Comparison of ENCODE assay signal across 8 cellular contexts in the genomic region with DNA sequence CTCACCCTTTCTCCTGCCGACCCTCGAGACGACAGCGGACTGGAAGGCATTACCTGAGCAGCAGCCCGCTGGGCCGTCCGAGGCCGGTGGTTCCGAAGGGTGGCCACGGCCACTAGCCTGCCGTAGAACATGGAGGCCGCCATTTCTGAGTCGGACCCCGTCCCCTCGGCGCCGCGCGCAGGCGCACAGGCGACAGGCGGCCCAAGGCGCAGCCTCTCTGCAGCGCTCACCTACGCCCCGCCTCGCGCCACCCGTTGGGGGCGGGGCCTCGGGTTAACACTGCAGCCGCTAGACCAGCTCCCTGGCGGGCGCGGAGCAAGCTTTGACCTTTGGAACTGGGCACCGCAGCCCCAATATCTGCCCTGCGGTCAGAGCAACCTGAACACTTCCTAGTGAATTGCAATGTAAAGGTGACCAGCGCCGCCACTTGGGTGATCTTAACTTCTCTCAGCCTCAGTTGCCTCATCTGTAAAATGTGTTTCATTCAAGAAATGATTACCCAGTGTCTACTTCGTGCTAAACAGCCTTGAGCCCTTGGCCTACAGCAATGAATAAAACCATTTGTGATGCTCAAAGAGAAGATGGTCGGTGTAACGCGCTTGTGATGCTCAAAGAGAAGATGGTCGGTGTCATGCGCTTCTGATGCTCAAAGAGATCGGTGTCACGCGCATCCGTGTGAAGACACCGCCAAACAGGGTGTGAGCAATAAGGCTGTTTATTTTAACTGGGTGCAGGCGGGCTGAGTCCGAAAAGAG. TPM values are rescaled to one million over a fixed set of nuclear protein-coding genes. Genes with fewer than 3 reads are reported as not detected.
DNase-seq lines count a peak whose midpoint lies in the region; ATAC-seq and TF ChIP-seq lines count a peak whose summit lies in the region.

A gene (minus strand): TSS at position 147 of the 755 bp plus-strand sequence. CDS start 4 bp downstream, at position 143.

- intact Hi-C loops in activated naive CD4-positive, alpha-beta T cell treated with anti-CD3 and anti-CD28 coated beads for 36 hours (cut with micrococcal nuclease): loop anchor here (1.0 kb wide), 5 partner anchors 36 to 531 kb away; a partner anchor contains a TSS

- no peaks in the 10 kb centered on the region for H3K9me3 ChIP-seq in gastroesophageal sphincter

- no peak for TF ChIP-seq EP300 in gastroesophageal sphincter (IDR thresholded peaks at IDR 0.05)

- H3K4me1 ChIP-seq in gastroesophageal sphincter: peaks cover 9 to 47% (median 11%) of the 10 kb centered on the region in 3 donors

- peak; percentile 98 for ATAC-seq in gastroesophageal sphincter

- peak within 1 kb of the TSS; percentile 79 to 99 for H3K4me3 ChIP-seq in gastroesophageal sphincter

- DNase-seq in GM04503 (ENCODE audit: low read depth) (peak; percentile 37), HEK293T (ENCODE audit: extremely low spot score) (peak; percentile 99), MV-4-11 (lab: John Stamatoyannopoulos, UW) (peak; percentile 87), SK-N-DZ (ENCODE audit: low spot score) (peak; percentile 89), non-pigmented ciliary epithelial cell (ENCODE audit: low read depth) (peak; percentile 30), substantia nigra (lab: John Stamatoyannopoulos, UW) (peak in 48 of 49 donors; percentile 40 to 93 (median 82))
- peak; percentile 92 for DNase-seq in activated naive CD4-positive, alpha-beta T cell treated with anti-CD3 and anti-CD28 coated beads for 36 hours

- POLR2A ChIA-PET in HEK293T (lab: Yijun Ruan, JAX): interaction anchor here (0.8 to 2.5 kb wide), 3 partner anchors 11 to 36 kb away, joined by 3 to 14 read pairs (median 3); a partner anchor contains a TSS

- peak within 1 kb of the TSS; percentile 81 for H3K27ac Mint-ChIP-seq in activated naive CD4-positive, alpha-beta T cell treated with anti-CD3 and anti-CD28 coated beads for 36 hours

- CTCF ChIA-PET in HEK293T (lab: Yijun Ruan, JAX): no interaction called here
- CTCF ChIA-PET in activated naive CD4-positive, alpha-beta T cell treated with anti-CD3 and anti-CD28 coated beads for 36 hours (lab: Charles Lee): interaction anchor here (0.8 kb wide), 1 partner anchor 581 kb away, joined by 3 read pairs; no protein-coding TSS in a partner anchor

- peak within 1 kb of the TSS; percentile 76 to 92 (median 88) for H3K27ac ChIP-seq in gastroesophageal sphincter
- peak within 1 kb of the TSS; percentile 78 for H3K27ac ChIP-seq in substantia nigra (ENCODE audit: low read depth, low read length, poor library complexity, severe bottlenecking)

- H3K4me3 Mint-ChIP-seq in activated naive CD4-positive, alpha-beta T cell treated with anti-CD3 and anti-CD28 coated beads for 36 hours: peak within 1 kb of the TSS; percentile 94

- 7 to 17% methylated on average over 3 to 21 of the region's 52 CpGs for WGBS in gastroesophageal sphincter (ENCODE audit: low coverage in 1 of 2), 2 donors

- peaks cover 5% of the 10 kb centered on the region for H3K36me3 Mint-ChIP-seq in activated naive CD4-positive, alpha-beta T cell treated with anti-CD3 and anti-CD28 coated beads for 36 hours (ENCODE audit: low read depth)

- H3K27me3 Mint-ChIP-seq in activated naive CD4-positive, alpha-beta T cell treated with anti-CD3 and anti-CD28 coated beads for 36 hours (ENCODE audit: low read depth): no peaks in the 10 kb centered on the region

- peak; percentile 44 to 52 for TF ChIP-seq POLR2A in gastroesophageal sphincter (IDR thresholded peaks at IDR 0.05)

- no peaks in the 10 kb centered on the region for H3K27me3 ChIP-seq in gastroesophageal sphincter

- H3K36me3 ChIP-seq in gastroesophageal sphincter: peaks cover 0 to 1% of the 10 kb centered on the region in 2 donors

- H3K9me3 Mint-ChIP-seq in activated naive CD4-positive, alpha-beta T cell treated with anti-CD3 and anti-CD28 coated beads for 36 hours: no peaks in the 10 kb centered on the region

- TF ChIP-seq CTCF in gastroesophageal sphincter (IDR thresholded peaks at IDR 0.05): no peak

- H3K4me1 Mint-ChIP-seq in activated naive CD4-positive, alpha-beta T cell treated with anti-CD3 and anti-CD28 coated beads for 36 hours (ENCODE audit: low read depth): peaks cover 31% of the 10 kb centered on the region

TF ChIP-seq in HEK293T, 16 proteins besides CTCF, POLR2A, EP300 and RAD21:
- TF ChIP-seq SUZ12 (IDR thresholded peaks at IDR 0.05) (no peak), NFRKB (IDR thresholded peaks at IDR 0.05) (no peak), SP1 (IDR thresholded peaks at IDR 0.05) (no peak), HDGF (IDR thresholded peaks at IDR 0.05; ENCODE audit: borderline replicate concordance) (no peak), LEF1 (IDR thresholded peaks at IDR 0.05; ENCODE audit: borderline replicate concordance) (no peak), CTBP1 (IDR thresholded peaks at IDR 0.05; ENCODE audit: borderline replicate concordance) (no peak), FOXK2 (IDR thresholded peaks at IDR 0.05) (no peak), BHLHE40 (IDR thresholded peaks at IDR 0.05; ENCODE audit: borderline replicate concordance) (no peak), FOXA1 (IDR thresholded peaks at IDR 0.05) (no peak), FOXM1 (IDR thresholded peaks at IDR 0.05; ENCODE audit: borderline replicate concordance) (no peak), L3MBTL2 (conservative IDR thresholded peaks at IDR 0.05) (no peak), ARNT (IDR thresholded peaks at IDR 0.05) (no peak), ELF4 (IDR thresholded peaks at IDR 0.05) (no peak; the same call in 1 of the 2 replicates), ZNF384 (IDR thresholded peaks at IDR 0.05) (no peak), TARDBP (IDR thresholded peaks at IDR 0.05) (no peak)
- TF ChIP-seq, protein P1, sequence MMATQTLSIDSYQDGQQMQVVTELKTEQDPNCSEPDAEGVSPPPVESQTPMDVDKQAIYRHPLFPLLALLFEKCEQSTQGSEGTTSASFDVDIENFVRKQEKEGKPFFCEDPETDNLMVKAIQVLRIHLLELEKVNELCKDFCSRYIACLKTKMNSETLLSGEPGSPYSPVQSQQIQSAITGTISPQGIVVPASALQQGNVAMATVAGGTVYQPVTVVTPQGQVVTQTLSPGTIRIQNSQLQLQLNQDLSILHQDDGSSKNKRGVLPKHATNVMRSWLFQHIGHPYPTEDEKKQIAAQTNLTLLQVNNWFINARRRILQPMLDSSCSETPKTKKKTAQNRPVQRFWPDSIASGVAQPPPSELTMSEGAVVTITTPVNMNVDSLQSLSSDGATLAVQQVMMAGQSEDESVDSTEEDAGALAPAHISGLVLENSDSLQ (IDR thresholded peaks at IDR 0.05): no peak

RNA-seq across cellular contexts. Expression of the gene that starts here (rescaled TPM):
- polyA plus RNA-seq in SK-N-DZ (2014; cell fraction: cytosol; rRNA removed): 63.4 and 73.2 TPM in 2 replicates
- 31.7 and 33.6 TPM in 2 replicates for polyA plus RNA-seq in SK-N-DZ (2014; cell fraction: nucleus; rRNA removed)
- 10 to 100 TPM; 44.0 to 44.4 TPM for total RNA-seq in activated naive CD4-positive, alpha-beta T cell treated with anti-CD3 and anti-CD28 coated beads for 36 hours
- 10 to 100 TPM; 56.8 to 68.6 (median 60.9) TPM for total RNA-seq in gastroesophageal sphincter

Comparison
In these comparisons a context has a peak if more than half of its experiments do, and no peak if none do; other contexts are left out.
1. Peak in every context shown above with its lines: DNase-seq, ATAC-seq, H3K4me3 ChIP-seq and H3K27ac ChIP-seq.
2. DNase-seq: peak in every context shown above with its lines; median percentile 99 in HEK293T; 92 in activated naive CD4-positive, alpha-beta T cell treated with anti-CD3 and anti-CD28 coated beads for 36 hours; 89 in SK-N-DZ; 87 in MV-4-11; 82 in substantia nigra; 37 in GM04503; 30 in non-pigmented ciliary epithelial cell.